10 cellular contexts compared by ENCODE assay signal in genomic region chr1:32220746-32221580, GRCh38. TPM values are rescaled to one million over a fixed set of nuclear protein-coding genes. Genes with fewer than 3 reads are reported as not detected.
DNase-seq lines count a peak whose midpoint lies in the region; ATAC-seq and TF ChIP-seq lines count a peak whose summit lies in the region.
"Had no signal": no experiment of that assay in that cellular context is flagged by ENCODE, and none has a peak within 500 bp of the region (broad histone marks: within the 10 kb centered on the region; RNA-seq: fewer than 3 reads in every experiment).

No MANE protein-coding gene starts in this region.

- H3K36me3 ChIP-seq in kidney epithelial cell (ENCODE audit: control insufficient read depth, insufficient read depth, low read length): peaks cover 1% of the 10 kb centered on the region
- H3K36me3 ChIP-seq in thoracic aorta: peaks cover 35% of the 10 kb centered on the region

- no peaks in the 10 kb centered on the region for H3K27me3 Mint-ChIP-seq in activated T-cell treated with anti-CD3 and anti-CD28 coated beads, Interleukin-2, amount 50 U/mL, for 24 hours
- H3K27me3 Mint-ChIP-seq in activated T-helper 17 cell treated with anti-CD3 and anti-CD28 coated beads, Interleukin-2, amount 50 U/mL, for 72 hours: no peaks in the 10 kb centered on the region

- peaks cover 19 to 31% of the 10 kb centered on the region in 2 donors for H3K4me1 ChIP-seq in thoracic aorta (ENCODE audit: control insufficient read depth in 1 of 2, low read depth in 2 of 2)

- no peak for ATAC-seq in activated T-helper 17 cell treated with anti-CD3 and anti-CD28 coated beads, Interleukin-2, amount 50 U/mL, for 72 hours (replicated peaks)
- ATAC-seq in thoracic aorta (ENCODE audit: insufficient number of reproducible peaks, low FRiP score, low read depth) (no peak), HG03460 (IDR thresholded peaks at IDR 0.05; ENCODE audit: unreplicated experiment) (no peak)

- H3K4me3 Mint-ChIP-seq in activated T-cell treated with anti-CD3 and anti-CD28 coated beads, Interleukin-2, amount 50 U/mL, for 24 hours: peak overlapping the region; percentile 98
- H3K4me3 Mint-ChIP-seq in activated T-helper 17 cell treated with anti-CD3 and anti-CD28 coated beads, Interleukin-2, amount 50 U/mL, for 72 hours: peak overlapping the region; percentile 92

- H3K27ac ChIP-seq in thoracic aorta: no peak overlapping the region

- no peak for DNase-seq in activated T-cell treated with anti-CD3 and anti-CD28 coated beads, Interleukin-2, amount 50 U/mL, for 24 hours
- DNase-seq in activated T-cell treated with anti-CD3 and anti-CD28 coated beads for 4 hours (no peak), kidney epithelial cell (ENCODE audit: low read depth) (no peak), thoracic aorta (ENCODE audit: low spot score) (no peak), HuH-7 (ENCODE audit: low spot score) (no peak)
- no peak for DNase-seq in effector CD4-positive, alpha-beta T cell

- TF ChIP-seq CTCF in kidney epithelial cell (IDR thresholded peaks at IDR 0.05; ENCODE audit: insufficient read depth, low read length, poor library complexity, severe bottlenecking): no peak
- TF ChIP-seq CTCF in thoracic aorta (IDR thresholded peaks at IDR 0.05): no peak

- H3K4me3 ChIP-seq in kidney epithelial cell (ENCODE audit: low read depth, low read length) (peak overlapping the region; percentile 93), thoracic aorta (peak overlapping the region; percentile 99)

- peaks cover 79% of the 10 kb centered on the region for H3K36me3 Mint-ChIP-seq in activated T-cell treated with anti-CD3 and anti-CD28 coated beads, Interleukin-2, amount 50 U/mL, for 24 hours (ENCODE audit: low read depth)
- peaks cover 46% of the 10 kb centered on the region for H3K36me3 Mint-ChIP-seq in activated T-helper 17 cell treated with anti-CD3 and anti-CD28 coated beads, Interleukin-2, amount 50 U/mL, for 72 hours (ENCODE audit: low read depth)

- H3K9me3 Mint-ChIP-seq in activated T-cell treated with anti-CD3 and anti-CD28 coated beads, Interleukin-2, amount 50 U/mL, for 24 hours: no peaks in the 10 kb centered on the region
- no peaks in the 10 kb centered on the region for H3K9me3 Mint-ChIP-seq in activated T-helper 17 cell treated with anti-CD3 and anti-CD28 coated beads, Interleukin-2, amount 50 U/mL, for 72 hours

- H3K4me1 Mint-ChIP-seq in activated T-cell treated with anti-CD3 and anti-CD28 coated beads, Interleukin-2, amount 50 U/mL, for 24 hours (ENCODE audit: low read depth): peaks cover 43% of the 10 kb centered on the region
- H3K4me1 Mint-ChIP-seq in activated T-helper 17 cell treated with anti-CD3 and anti-CD28 coated beads, Interleukin-2, amount 50 U/mL, for 72 hours: peaks cover 16% of the 10 kb centered on the region

- no peaks in the 10 kb centered on the region for H3K27me3 ChIP-seq in kidney epithelial cell (ENCODE audit: control insufficient read depth, insufficient read depth, low read length)
- H3K27me3 ChIP-seq in thoracic aorta (replicated peaks; ENCODE audit: insufficient read depth): no peaks in the 10 kb centered on the region

- H3K27ac Mint-ChIP-seq in activated T-cell treated with anti-CD3 and anti-CD28 coated beads, Interleukin-2, amount 50 U/mL, for 24 hours: peak overlapping the region; percentile 99
- peak overlapping the region; percentile 97 for H3K27ac Mint-ChIP-seq in activated T-helper 17 cell treated with anti-CD3 and anti-CD28 coated beads, Interleukin-2, amount 50 U/mL, for 72 hours

- no peaks in the 10 kb centered on the region for H3K9me3 ChIP-seq in thoracic aorta

RNA-seq across cellular contexts. Expression of gene TMEM234, which starts 1.2 kb away (rescaled TPM):
- 10 to 100 TPM; 11.4 to 12.9 TPM for total RNA-seq in activated T-helper 17 cell treated with anti-CD3 and anti-CD28 coated beads, Interleukin-2, amount 50 U/mL, for 72 hours
- total RNA-seq in kidney epithelial cell: 20.2 and 21.1 TPM in 2 replicates
- 10 to 100 TPM in 1 of 2 donors, 1 to 10 TPM in 1; 9.5 to 20.0 TPM for total RNA-seq in thoracic aorta

RNA-seq across cellular contexts. Expression of gene EIF3I, which starts 1.2 kb away (rescaled TPM):
- total RNA-seq in activated T-helper 17 cell treated with anti-CD3 and anti-CD28 coated beads, Interleukin-2, amount 50 U/mL, for 72 hours: 100 to 1,000 TPM; 203 to 303 TPM
- 265 and 275 TPM in 2 replicates for total RNA-seq in kidney epithelial cell
- total RNA-seq in thoracic aorta: 100 to 1,000 TPM; 105 to 114 TPM

RNA-seq across cellular contexts. Expression of gene DCDC2B, which starts 12.1 kb away (rescaled TPM):
- under 1 TPM; 0.28 to 0.37 TPM for total RNA-seq in activated T-helper 17 cell treated with anti-CD3 and anti-CD28 coated beads, Interleukin-2, amount 50 U/mL, for 72 hours
- total RNA-seq in kidney epithelial cell: not detected in 2 replicates
- total RNA-seq in thoracic aorta: not detected
- total RNA-seq: lower leg skin, NCI-H460 had no signal

RNA-seq across cellular contexts. Expression of gene IQCC, which starts 15.5 kb away (rescaled TPM):
- 1 to 10 TPM; 3.4 to 5.5 TPM for total RNA-seq in activated T-helper 17 cell treated with anti-CD3 and anti-CD28 coated beads, Interleukin-2, amount 50 U/mL, for 72 hours
- total RNA-seq in kidney epithelial cell: 2.5 and 5.3 TPM in 2 replicates
- total RNA-seq in thoracic aorta: 1 to 10 TPM in 1 of 2 donors, not detected in 1; 1.4 TPM

RNA-seq across cellular contexts. Expression of gene CCDC28B, which starts 20.6 kb away (rescaled TPM):
- total RNA-seq in activated T-helper 17 cell treated with anti-CD3 and anti-CD28 coated beads, Interleukin-2, amount 50 U/mL, for 72 hours: 10 to 100 TPM in 1 of 2 donors, 1 to 10 TPM in 1; 7.0 to 14.3 TPM
- total RNA-seq in kidney epithelial cell (7.0 and 8.8 TPM in 2 replicates), thoracic aorta (1 to 10 TPM in 1 of 2 donors, not detected in 1; 2.0 TPM)
